1 cellular context compared by ENCODE assay signal in genomic region chr2:101486258-101486701, GRCh38.
TF ChIP-seq lines count a peak whose summit lies in the region.

No MANE protein-coding gene starts in this region.

TF ChIP-seq in GM23338, 12 proteins besides CTCF, POLR2A, EP300 and RAD21 (continued from another document):
- no peak for TF ChIP-seq ETS1 (IDR thresholded peaks at IDR 0.05)
